In the genomic region with DNA sequence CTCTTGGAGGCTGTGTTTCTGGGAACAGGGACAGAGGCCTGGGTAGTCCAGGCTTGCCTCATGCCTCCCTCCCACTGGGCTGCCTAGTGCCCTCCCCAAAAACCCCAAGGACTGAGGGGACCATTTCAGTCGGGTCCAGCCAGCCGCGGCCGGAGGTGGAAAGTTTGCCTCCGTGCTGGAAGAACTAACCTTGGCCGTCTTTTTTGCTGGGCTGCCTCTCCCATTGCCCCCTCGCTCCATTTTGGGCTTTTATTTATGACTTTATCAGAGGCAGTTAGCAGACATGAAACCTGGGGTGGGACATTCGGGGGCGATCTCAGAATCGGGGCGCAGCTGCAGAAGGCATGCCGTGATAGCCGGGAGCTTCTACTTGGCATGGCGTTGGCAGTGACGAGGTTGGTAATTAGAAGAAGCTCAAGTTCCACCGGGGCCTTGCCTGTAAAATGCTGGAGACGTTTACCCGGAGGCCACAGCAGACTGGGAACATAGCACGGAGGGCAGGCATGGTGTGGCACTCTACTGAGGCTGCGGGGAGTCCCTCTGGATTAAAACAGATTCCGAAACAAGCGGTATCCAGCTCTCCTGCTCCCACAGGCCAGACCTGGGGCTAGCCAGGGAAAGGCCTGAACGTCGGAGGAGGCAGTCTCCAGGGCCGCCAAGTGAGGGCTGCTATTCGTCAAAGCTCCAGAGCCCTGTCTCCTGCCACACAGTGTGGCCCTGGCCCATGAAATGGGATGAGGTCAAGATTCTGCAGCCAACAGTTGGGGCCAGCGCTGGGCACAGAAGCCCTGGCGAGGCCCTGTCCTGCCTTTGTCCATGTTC, we compare ENCODE assay signal across 1 cellular context.
A peak's percentile ranks its signal among the peaks of the same experiment; 100 is the strongest.
TF ChIP-seq lines count a peak whose summit lies in the region.

No MANE protein-coding gene starts in this region.

TF ChIP-seq in HEK293, 187 proteins besides CTCF, POLR2A, EP300 and RAD21 (continued from another document):
- TF ChIP-seq, protein P1, sequence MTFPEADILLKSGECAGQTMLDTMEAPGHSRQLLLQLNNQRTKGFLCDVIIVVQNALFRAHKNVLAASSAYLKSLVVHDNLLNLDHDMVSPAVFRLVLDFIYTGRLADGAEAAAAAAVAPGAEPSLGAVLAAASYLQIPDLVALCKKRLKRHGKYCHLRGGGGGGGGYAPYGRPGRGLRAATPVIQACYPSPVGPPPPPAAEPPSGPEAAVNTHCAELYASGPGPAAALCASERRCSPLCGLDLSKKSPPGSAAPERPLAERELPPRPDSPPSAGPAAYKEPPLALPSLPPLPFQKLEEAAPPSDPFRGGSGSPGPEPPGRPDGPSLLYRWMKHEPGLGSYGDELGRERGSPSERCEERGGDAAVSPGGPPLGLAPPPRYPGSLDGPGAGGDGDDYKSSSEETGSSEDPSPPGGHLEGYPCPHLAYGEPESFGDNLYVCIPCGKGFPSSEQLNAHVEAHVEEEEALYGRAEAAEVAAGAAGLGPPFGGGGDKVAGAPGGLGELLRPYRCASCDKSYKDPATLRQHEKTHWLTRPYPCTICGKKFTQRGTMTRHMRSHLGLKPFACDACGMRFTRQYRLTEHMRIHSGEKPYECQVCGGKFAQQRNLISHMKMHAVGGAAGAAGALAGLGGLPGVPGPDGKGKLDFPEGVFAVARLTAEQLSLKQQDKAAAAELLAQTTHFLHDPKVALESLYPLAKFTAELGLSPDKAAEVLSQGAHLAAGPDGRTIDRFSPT (tag by site-specific recombination; IDR thresholded peaks at IDR 0.05) = peak; percentile 52; the same call in 1 of the 2 replicates
- TF ChIP-seq, protein P2, sequence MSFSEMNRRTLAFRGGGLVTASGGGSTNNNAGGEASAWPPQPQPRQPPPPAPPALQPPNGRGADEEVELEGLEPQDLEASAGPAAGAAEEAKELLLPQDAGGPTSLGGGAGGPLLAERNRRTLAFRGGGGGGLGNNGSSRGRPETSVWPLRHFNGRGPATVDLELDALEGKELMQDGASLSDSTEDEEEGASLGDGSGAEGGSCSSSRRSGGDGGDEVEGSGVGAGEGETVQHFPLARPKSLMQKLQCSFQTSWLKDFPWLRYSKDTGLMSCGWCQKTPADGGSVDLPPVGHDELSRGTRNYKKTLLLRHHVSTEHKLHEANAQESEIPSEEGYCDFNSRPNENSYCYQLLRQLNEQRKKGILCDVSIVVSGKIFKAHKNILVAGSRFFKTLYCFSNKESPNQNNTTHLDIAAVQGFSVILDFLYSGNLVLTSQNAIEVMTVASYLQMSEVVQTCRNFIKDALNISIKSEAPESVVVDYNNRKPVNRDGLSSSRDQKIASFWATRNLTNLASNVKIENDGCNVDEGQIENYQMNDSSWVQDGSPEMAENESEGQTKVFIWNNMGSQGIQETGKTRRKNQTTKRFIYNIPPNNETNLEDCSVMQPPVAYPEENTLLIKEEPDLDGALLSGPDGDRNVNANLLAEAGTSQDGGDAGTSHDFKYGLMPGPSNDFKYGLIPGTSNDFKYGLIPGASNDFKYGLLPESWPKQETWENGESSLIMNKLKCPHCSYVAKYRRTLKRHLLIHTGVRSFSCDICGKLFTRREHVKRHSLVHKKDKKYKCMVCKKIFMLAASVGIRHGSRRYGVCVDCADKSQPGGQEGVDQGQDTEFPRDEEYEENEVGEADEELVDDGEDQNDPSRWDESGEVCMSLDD (tag by site-specific recombination; IDR thresholded peaks at IDR 0.05) = peak; percentile 25; the same call in 1 of the 2 replicates
- TF ChIP-seq ZNF335 (tag by site-specific recombination; conservative IDR thresholded peaks at IDR 0.05) (peak; percentile 87), ZNF629 (tag by site-specific recombination; IDR thresholded peaks at IDR 0.05) (peak; percentile 53; the same call in 1 of the 2 replicates), SCRT1 (tag by site-specific recombination; IDR thresholded peaks at IDR 0.05; ENCODE audit: borderline replicate concordance) (no peak), ZNF596 (tag by site-specific recombination; IDR thresholded peaks at IDR 0.05) (no peak), ZFP37 (tag by site-specific recombination; IDR thresholded peaks at IDR 0.05) (no peak), KLF8 (tag by site-specific recombination; IDR thresholded peaks at IDR 0.05) (no peak), ZEB2 (tag by site-specific recombination; IDR thresholded peaks at IDR 0.05) (peak; percentile 15; the same call in 1 of the 2 replicates), MEIS1 (CRISPR knock-in tag; IDR thresholded peaks at IDR 0.05; ENCODE audit: borderline replicate concordance) (no peak), ZNF785 (tag by site-specific recombination; IDR thresholded peaks at IDR 0.05) (no peak)
- TF ChIP-seq, protein P3, sequence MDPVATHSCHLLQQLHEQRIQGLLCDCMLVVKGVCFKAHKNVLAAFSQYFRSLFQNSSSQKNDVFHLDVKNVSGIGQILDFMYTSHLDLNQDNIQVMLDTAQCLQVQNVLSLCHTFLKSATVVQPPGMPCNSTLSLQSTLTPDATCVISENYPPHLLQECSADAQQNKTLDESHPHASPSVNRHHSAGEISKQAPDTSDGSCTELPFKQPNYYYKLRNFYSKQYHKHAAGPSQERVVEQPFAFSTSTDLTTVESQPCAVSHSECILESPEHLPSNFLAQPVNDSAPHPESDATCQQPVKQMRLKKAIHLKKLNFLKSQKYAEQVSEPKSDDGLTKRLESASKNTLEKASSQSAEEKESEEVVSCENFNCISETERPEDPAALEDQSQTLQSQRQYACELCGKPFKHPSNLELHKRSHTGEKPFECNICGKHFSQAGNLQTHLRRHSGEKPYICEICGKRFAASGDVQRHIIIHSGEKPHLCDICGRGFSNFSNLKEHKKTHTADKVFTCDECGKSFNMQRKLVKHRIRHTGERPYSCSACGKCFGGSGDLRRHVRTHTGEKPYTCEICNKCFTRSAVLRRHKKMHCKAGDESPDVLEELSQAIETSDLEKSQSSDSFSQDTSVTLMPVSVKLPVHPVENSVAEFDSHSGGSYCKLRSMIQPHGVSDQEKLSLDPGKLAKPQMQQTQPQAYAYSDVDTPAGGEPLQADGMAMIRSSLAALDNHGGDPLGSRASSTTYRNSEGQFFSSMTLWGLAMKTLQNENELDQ (tag by site-specific recombination; IDR thresholded peaks at IDR 0.05; ENCODE audit: low read depth) = no peak
